Comparison of ENCODE assay signal across 23 cellular contexts in genomic region chr4:76498550-76498949, GRCh38.
DNase-seq lines count a peak whose midpoint lies in the region; ATAC-seq and TF ChIP-seq lines count a peak whose summit lies in the region.
"Had no signal": no experiment of that assay in that cellular context is flagged by ENCODE, and none has a peak within 500 bp of the region (broad histone marks: within the 10 kb centered on the region; RNA-seq: fewer than 3 reads in every experiment).

No MANE protein-coding gene starts in this region.

- BruUV-seq in PC-3 (replicated peaks; lab: Mats Ljungman, UMichigan), result no TSS peak

- no peaks in the 10 kb centered on the region for H3K27me3 ChIP-seq in PC-3 (ENCODE audit: low read length)
- H3K27me3 ChIP-seq: BLaER1, MG63, uterus had no signal

- peaks cover 16% of the 10 kb centered on the region for H3K4me1 Mint-ChIP-seq in mesothelial cell of epicardium
- peaks cover 33% of the 10 kb centered on the region for H3K4me1 Mint-ChIP-seq in stimulated activated memory B cell treated with anti-CD40 and anti-IgM and Interleukin-4, amounts not matched to agents 10 μg/mL and 1 μg/mL and 100 μg/mL, for 72 hours
- H3K4me1 Mint-ChIP-seq: activated CD4-positive, alpha-beta memory T cell treated with anti-CD3 and anti-CD28 coated beads, Interleukin-2, amount 10 ng/mL, durations not matched to agents 7 days and 5 days had no signal

- H3K27ac Mint-ChIP-seq in mesothelial cell of epicardium, result peak overlapping the region; percentile 13
- H3K27ac Mint-ChIP-seq in stimulated activated memory B cell treated with anti-CD40 and anti-IgM and Interleukin-4, amounts not matched to agents 10 μg/mL and 1 μg/mL and 100 μg/mL, for 72 hours, result peak overlapping the region; percentile 26
- H3K27ac Mint-ChIP-seq: activated CD4-positive, alpha-beta memory T cell treated with anti-CD3 and anti-CD28 coated beads, Interleukin-2, amount 10 ng/mL, durations not matched to agents 7 days and 5 days had no signal

- H3K27ac ChIP-seq in PC-3 (ENCODE audit: low read length), result no peak overlapping the region
- H3K27ac ChIP-seq: BLaER1, HL-60, uterus had no signal

- POLR2A ChIA-PET in PC-3 (lab: Charles Lee; ENCODE audit: unreplicated experiment), result no interaction called here

- no peaks in the 10 kb centered on the region for H4K20me1 ChIP-seq in PC-3 (ENCODE audit: low read length)
- H4K20me1 ChIP-seq: BLaER1 had no signal

- no peak for ATAC-seq in stimulated activated memory B cell treated with anti-CD40 and anti-IgM and Interleukin-4, amounts not matched to agents 10 μg/mL and 1 μg/mL and 100 μg/mL, for 72 hours
- ATAC-seq in SK-N-SH treated with all-trans-retinoic acid at 6 μM for 48 hours (no peak), PC-3 (no peak)
- ATAC-seq: Panc1 had no signal

- H3K4me3 Mint-ChIP-seq in mesothelial cell of epicardium, result no peak overlapping the region
- no peak overlapping the region for H3K4me3 Mint-ChIP-seq in stimulated activated memory B cell treated with anti-CD40 and anti-IgM and Interleukin-4, amounts not matched to agents 10 μg/mL and 1 μg/mL and 100 μg/mL, for 72 hours
- H3K4me3 Mint-ChIP-seq: activated CD4-positive, alpha-beta memory T cell treated with anti-CD3 and anti-CD28 coated beads, Interleukin-2, amount 10 ng/mL, durations not matched to agents 7 days and 5 days; IgD-negative memory B cell had no signal

- CTCF ChIA-PET in PC-3 (lab: Charles Lee), result no interaction called here

- H3K4me3 ChIP-seq in choroid plexus epithelial cell (ENCODE audit: low read depth, low read length), result no peak overlapping the region
- no peak overlapping the region for H3K4me3 ChIP-seq in PC-3 (ENCODE audit: low read length)
- H3K4me3 ChIP-seq: BLaER1, MG63, uterus had no signal

- no peaks in the 10 kb centered on the region for H3K9me2 ChIP-seq in PC-3 (replicated peaks; ENCODE audit: low read length)

- H3K36me3 Mint-ChIP-seq in mesothelial cell of epicardium, result no peaks in the 10 kb centered on the region
- no peaks in the 10 kb centered on the region for H3K36me3 Mint-ChIP-seq in stimulated activated memory B cell treated with anti-CD40 and anti-IgM and Interleukin-4, amounts not matched to agents 10 μg/mL and 1 μg/mL and 100 μg/mL, for 72 hours
- H3K36me3 Mint-ChIP-seq: IgD-negative memory B cell had no signal

- H3K4me2 ChIP-seq in PC-3 (ENCODE audit: low read length), result no peak overlapping the region
- H3K4me2 ChIP-seq: BLaER1 had no signal

- DNase-seq in NCI-H748 (lab: John Stamatoyannopoulos, UW; ENCODE audit: unreplicated experiment), result peak; percentile 36
- no peak for DNase-seq in NCI-H748 treated with DMSO at 0.1 percent for 48 hours (lab: John Stamatoyannopoulos, UW)
- DNase-seq in choroid plexus epithelial cell (ENCODE audit: low read depth), result peak; percentile 24
- DNase-seq in mesothelial cell of epicardium (ENCODE audit: low spot score in 2 of 2, unreplicated experiment in 2 of 2), result no peak
- no peak for DNase-seq in SIG-M5 treated with dmso at 0.1 percent for 504 hours (lab: John Stamatoyannopoulos, UW; ENCODE audit: unreplicated experiment)
- DNase-seq in PC-3, result no peak
- DNase-seq: activated CD4-positive, alpha-beta memory T cell treated with anti-CD3 and anti-CD28 coated beads, Interleukin-2, amount 10 ng/mL, durations not matched to agents 7 days and 5 days; activated naive CD4-positive, alpha-beta T cell; amniotic stem cell; caudate nucleus; erythroblast; MG63; NCI-H1417 treated with DMSO at 0.1 percent for 48 hours; NCI-H82; stimulated activated CD4-positive, alpha-beta T cell treated with anti-CD3 and anti-CD28 coated beads, Interleukin-12 subunit alpha, Interleukin-12 subunit beta, amount 100 ng/mL, for 4 hours; stimulated activated CD8-positive, alpha-beta memory T cell treated with anti-CD3 and anti-CD28 coated beads, Interleukin-4, amount 100 ng/mL, for 48 hours; uterus had no signal

- H3K79me2 ChIP-seq in PC-3 (ENCODE audit: low read length), result no peaks in the 10 kb centered on the region

- H3K27me3 Mint-ChIP-seq in mesothelial cell of epicardium (ENCODE audit: low read depth), result no peaks in the 10 kb centered on the region
- H3K27me3 Mint-ChIP-seq in stimulated activated memory B cell treated with anti-CD40 and anti-IgM and Interleukin-4, amounts not matched to agents 10 μg/mL and 1 μg/mL and 100 μg/mL, for 72 hours, result peaks cover 8% of the 10 kb centered on the region
- H3K27me3 Mint-ChIP-seq: IgD-negative memory B cell had no signal

- no peaks in the 10 kb centered on the region for H3K9me3 Mint-ChIP-seq in mesothelial cell of epicardium
- H3K9me3 Mint-ChIP-seq in stimulated activated memory B cell treated with anti-CD40 and anti-IgM and Interleukin-4, amounts not matched to agents 10 μg/mL and 1 μg/mL and 100 μg/mL, for 72 hours, result peaks cover 2% of the 10 kb centered on the region
- H3K9me3 Mint-ChIP-seq: activated CD4-positive, alpha-beta memory T cell treated with anti-CD3 and anti-CD28 coated beads, Interleukin-2, amount 10 ng/mL, durations not matched to agents 7 days and 5 days; IgD-negative memory B cell had no signal

- TF ChIP-seq CTCF in choroid plexus epithelial cell (conservative IDR thresholded peaks at IDR 0.05; ENCODE audit: low read depth, low read length) (no peak), mesothelial cell of epicardium (IDR thresholded peaks at IDR 0.05; ENCODE audit: unreplicated experiment) (no peak), PC-3 (conservative IDR thresholded peaks at IDR 0.05; ENCODE audit: low read depth, low read length) (no peak)

- H3K4me1 ChIP-seq in PC-3 (ENCODE audit: insufficient read depth, low read length), result no peaks in the 10 kb centered on the region
- H3K4me1 ChIP-seq: uterus had no signal

- no peak overlapping the region for H3K9ac ChIP-seq in PC-3 (ENCODE audit: low read length)
- H3K9ac ChIP-seq: BLaER1 had no signal

- no peaks in the 10 kb centered on the region for H3K9me3 ChIP-seq in PC-3 (ENCODE audit: low read length)
- H3K9me3 ChIP-seq: BLaER1, MG63, uterus had no signal

- no peaks in the 10 kb centered on the region for H3K36me3 ChIP-seq in PC-3 (ENCODE audit: low read depth, low read length)
- H3K36me3 ChIP-seq: BLaER1, MG63, uterus had no signal

- intact Hi-C loops in PC-3 (cut with micrococcal nuclease), result no loop called here

- no peaks in the 10 kb centered on the region for H3F3A ChIP-seq in PC-3 (ENCODE audit: low read length, unreplicated experiment)

- H2AFZ ChIP-seq in PC-3 (ENCODE audit: low read length), result no peak overlapping the region

TF ChIP-seq in SK-N-SH treated with all-trans-retinoic acid at 6 μM for 48 hours, 23 proteins besides CTCF, POLR2A, EP300 and RAD21:
- TF ChIP-seq SNAI2 (CRISPR knock-in tag; IDR thresholded peaks at IDR 0.05) (no peak), ZNF8 (CRISPR knock-in tag; IDR thresholded peaks at IDR 0.05) (no peak), ZFP3 (CRISPR knock-in tag; IDR thresholded peaks at IDR 0.05) (no peak), ARNTL (CRISPR knock-in tag; IDR thresholded peaks at IDR 0.05; ENCODE audit: borderline replicate concordance, low read depth) (no peak), ESRRG (CRISPR knock-in tag; IDR thresholded peaks at IDR 0.05) (no peak), RARB (CRISPR knock-in tag; IDR thresholded peaks at IDR 0.05) (no peak), PATZ1 (CRISPR knock-in tag; IDR thresholded peaks at IDR 0.05; ENCODE audit: borderline replicate concordance) (no peak), CSRNP3 (CRISPR knock-in tag; IDR thresholded peaks at IDR 0.05) (no peak), BACH2 (CRISPR knock-in tag; IDR thresholded peaks at IDR 0.05; ENCODE audit: borderline replicate concordance) (no peak)
- TF ChIP-seq, protein P1, sequence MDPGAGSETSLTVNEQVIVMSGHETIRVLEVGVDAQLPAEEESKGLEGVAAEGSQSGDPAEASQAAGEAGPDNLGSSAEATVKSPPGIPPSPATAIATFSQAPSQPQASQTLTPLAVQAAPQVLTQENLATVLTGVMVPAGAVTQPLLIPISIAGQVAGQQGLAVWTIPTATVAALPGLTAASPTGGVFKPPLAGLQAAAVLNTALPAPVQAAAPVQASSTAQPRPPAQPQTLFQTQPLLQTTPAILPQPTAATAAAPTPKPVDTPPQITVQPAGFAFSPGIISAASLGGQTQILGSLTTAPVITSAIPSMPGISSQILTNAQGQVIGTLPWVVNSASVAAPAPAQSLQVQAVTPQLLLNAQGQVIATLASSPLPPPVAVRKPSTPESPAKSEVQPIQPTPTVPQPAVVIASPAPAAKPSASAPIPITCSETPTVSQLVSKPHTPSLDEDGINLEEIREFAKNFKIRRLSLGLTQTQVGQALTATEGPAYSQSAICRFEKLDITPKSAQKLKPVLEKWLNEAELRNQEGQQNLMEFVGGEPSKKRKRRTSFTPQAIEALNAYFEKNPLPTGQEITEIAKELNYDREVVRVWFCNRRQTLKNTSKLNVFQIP (CRISPR knock-in tag; IDR thresholded peaks at IDR 0.05; ENCODE audit: borderline replicate concordance, low read depth), result no peak

Comparison
In these comparisons a context has a peak if more than half of its experiments do, and no peak if none do; other contexts are left out.
1. DNase-seq: peak in NCI-H748 (single experiment) and choroid plexus epithelial cell (single experiment); none in NCI-H748 treated with DMSO at 0.1 percent for 48 hours (single experiment), mesothelial cell of epicardium (0 of 2), SIG-M5 treated with dmso at 0.1 percent for 504 hours (single experiment) and PC-3 (single experiment).